Comparison of ENCODE assay signal across 10 cellular contexts in genomic region chr3:14879161-14879888, GRCh38.
DNase-seq lines count a peak whose midpoint lies in the region; ATAC-seq and TF ChIP-seq lines count a peak whose summit lies in the region.
"Had no signal": no experiment of that assay in that cellular context is flagged by ENCODE, and none has a peak within 500 bp of the region (broad histone marks: within the 10 kb centered on the region; RNA-seq: fewer than 3 reads in every experiment).

No MANE protein-coding gene starts in this region.

- H3K27me3 ChIP-seq in BE2C = no peaks in the 10 kb centered on the region

- DNase-seq in BE2C (peak; percentile 56), NCI-H1694 (lab: John Stamatoyannopoulos, UW) (peak; percentile 29), islet precursor cell (peak; percentile 38), DMS53 treated with DMSO at 0.1 percent for 48 hours (lab: John Stamatoyannopoulos, UW; ENCODE audit: unreplicated experiment) (no peak), glomerular visceral epithelial cell (ENCODE audit: extremely low spot score) (no peak)
- DNase-seq in activated naive CD4-positive, alpha-beta T cell treated with anti-CD3 and anti-CD28 coated beads for 36 hours = peak; percentile 65
- DNase-seq: DMS153, Karpas-422 had no signal

- no peak overlapping the region for H3K27ac Mint-ChIP-seq in activated naive CD4-positive, alpha-beta T cell treated with anti-CD3 and anti-CD28 coated beads for 36 hours

- H3K36me3 Mint-ChIP-seq in activated naive CD4-positive, alpha-beta T cell treated with anti-CD3 and anti-CD28 coated beads for 36 hours (ENCODE audit: low read depth) = no peaks in the 10 kb centered on the region

- CTCF ChIA-PET in activated naive CD4-positive, alpha-beta T cell treated with anti-CD3 and anti-CD28 coated beads for 36 hours (lab: Charles Lee) = interaction anchor here (1.1 kb wide), 1 partner anchor 42 kb away, joined by 3 read pairs; no protein-coding TSS in a partner anchor

- peaks cover 46% of the 10 kb centered on the region for H3K4me1 Mint-ChIP-seq in activated naive CD4-positive, alpha-beta T cell treated with anti-CD3 and anti-CD28 coated beads for 36 hours (ENCODE audit: low read depth)

- intact Hi-C loops in activated naive CD4-positive, alpha-beta T cell treated with anti-CD3 and anti-CD28 coated beads for 36 hours (cut with micrococcal nuclease) = no loop called here

- no peaks in the 10 kb centered on the region for H3K27me3 Mint-ChIP-seq in activated naive CD4-positive, alpha-beta T cell treated with anti-CD3 and anti-CD28 coated beads for 36 hours (ENCODE audit: low read depth)

- peaks cover 4% of the 10 kb centered on the region; the same call in 1 of the 2 replicates for H3K4me1 ChIP-seq in BE2C

- TF ChIP-seq CTCF in BE2C (IDR thresholded peaks at IDR 0.05; ENCODE audit: low read depth, low read length) = no peak

- no peaks in the 10 kb centered on the region for H3K9me3 Mint-ChIP-seq in activated naive CD4-positive, alpha-beta T cell treated with anti-CD3 and anti-CD28 coated beads for 36 hours

- no peak overlapping the region for H3K4me3 ChIP-seq in BE2C (ENCODE audit: low read depth, low read length)

- no peaks in the 10 kb centered on the region for H3K36me3 ChIP-seq in BE2C

- H3K4me3 Mint-ChIP-seq in activated naive CD4-positive, alpha-beta T cell treated with anti-CD3 and anti-CD28 coated beads for 36 hours = no peak overlapping the region

- no peaks in the 10 kb centered on the region for H3K9me3 ChIP-seq in BE2C

- ATAC-seq in GM19467 (IDR thresholded peaks at IDR 0.05; ENCODE audit: unreplicated experiment) (no peak), GM21367 (IDR thresholded peaks at IDR 0.05; ENCODE audit: unreplicated experiment) (no peak)

Comparison
In these comparisons a context has a peak if more than half of its experiments do, and no peak if none do; other contexts are left out.
1. DNase-seq: peak in BE2C (single experiment), NCI-H1694 (single experiment), activated naive CD4-positive, alpha-beta T cell treated with anti-CD3 and anti-CD28 coated beads for 36 hours (single experiment) and islet precursor cell (single experiment); none in DMS53 treated with DMSO at 0.1 percent for 48 hours (single experiment) and glomerular visceral epithelial cell (single experiment).